Comparison of ENCODE assay signal across 8 cellular contexts in genomic region chr17:75764417-75764710, GRCh38. TPM values are rescaled to one million over a fixed set of nuclear protein-coding genes. Genes with fewer than 3 reads are reported as not detected.
DNase-seq lines count a peak whose midpoint lies in the region; ATAC-seq, FAIRE-seq and TF ChIP-seq lines count a peak whose summit lies in the region.

No MANE protein-coding gene starts in this region.

- H2AK5ac ChIP-seq in mesendoderm (ENCODE audit: low read length) = no peak overlapping the region

- no peak for TF ChIP-seq RAD21 in K562 (CRISPR knock-in tag; conservative IDR thresholded peaks at IDR 0.05 in 1 of 2, IDR thresholded peaks at IDR 0.05 in 1 of 2)

- H2BK5ac ChIP-seq in mesendoderm (ENCODE audit: low read length) = no peak overlapping the region

- H3K79me1 ChIP-seq in mesendoderm (ENCODE audit: low read length) = no peaks in the 10 kb centered on the region

- H3K4me2 ChIP-seq in K562 (ENCODE audit: insufficient read depth, low read length) (peak overlapping the region; percentile 85), mesendoderm (ENCODE audit: low read length) (peak overlapping the region; percentile 81)

- peaks cover 4% of the 10 kb centered on the region for H3K9me1 ChIP-seq in K562 (ENCODE audit: control insufficient read depth, insufficient read depth, low read length)

- peak overlapping the region; percentile 48 for H3K23ac ChIP-seq in mesendoderm (ENCODE audit: low read length)

- TF ChIP-seq CTCF in cardiac muscle cell (IDR thresholded peaks at IDR 0.05; ENCODE audit: low read depth, low read length) = no peak
- TF ChIP-seq CTCF in K562 (IDR thresholded peaks at IDR 0.05 in 2 of 3, conservative IDR thresholded peaks at IDR 0.05 in 1 of 3; ENCODE audit: insufficient read depth in 2 of 3, low read depth in 1 of 3, low read length in 3 of 3) = no peak; a peak in 1 of 6 replicates
- peak in 1 of 4 experiments; percentile 41 for TF ChIP-seq CTCF in uterus (IDR thresholded peaks at IDR 0.05)

- peak overlapping the region; percentile 92 for H2AFZ ChIP-seq in K562 (ENCODE audit: low read depth, low read length)

- TF ChIP-seq POLR2A in K562 (conservative IDR thresholded peaks at IDR 0.05) = no peak
- TF ChIP-seq POLR2A in uterus (IDR thresholded peaks at IDR 0.05) = no peak

- H3K79me2 ChIP-seq in K562 (ENCODE audit: control insufficient read depth, insufficient read depth, low read length) (no peaks in the 10 kb centered on the region), mesendoderm (ENCODE audit: control insufficient read depth, insufficient read depth, low read length) (no peaks in the 10 kb centered on the region)

- H3K9me3 ChIP-seq in cardiac muscle cell (ENCODE audit: low read depth) = no peaks in the 10 kb centered on the region
- H3K9me3 ChIP-seq in K562 (replicated peaks; ENCODE audit: control insufficient read depth, insufficient read depth, low read depth, low read length) = no peaks in the 10 kb centered on the region
- H3K9me3 ChIP-seq in uterus = no peaks in the 10 kb centered on the region

- FAIRE-seq in K562 (lab: Jason Lieb, UNC) (peak; percentile 11), RCC 7860 (lab: Jason Lieb, UNC) (no peak)

- WGBS in K562 (ENCODE audit: insufficient coverage, low coverage, missing lambda C conversion rate) = 4% methylated on average over 14 of the region's 14 CpGs
- WGBS in mesendoderm (ENCODE audit: extremely low coverage, insufficient coverage, low lambda C conversion rate) = no CpG with 5 or more reads among the region's 14 CpGs

- H3K18ac ChIP-seq in mesendoderm (ENCODE audit: low read length) = no peak overlapping the region

- POLR2A ChIA-PET in K562 (lab: Yijun Ruan, JAX) = interaction anchor here (0.6 to 14.7 kb wide), 7 partner anchors 10 to 90 kb away, joined by 3 to 464 read pairs (median 4); partner anchors contain the start of gene WBP2

- peak overlapping the region; percentile 49 for H3K4me3 ChIP-seq in cardiac muscle cell
- peak overlapping the region; percentile 74 for H3K4me3 ChIP-seq in K562
- peak overlapping the region; percentile 56 for H3K4me3 ChIP-seq in mesendoderm (ENCODE audit: low read length)
- peak overlapping the region; percentile 62 to 84 for H3K4me3 ChIP-seq in uterus

- TF ChIP-seq EP300 in K562 (IDR thresholded peaks at IDR 0.05; ENCODE audit: low read length) = no peak

- no peak overlapping the region for H2BK120ac ChIP-seq in mesendoderm (ENCODE audit: low read depth, low read length)

- peak overlapping the region; percentile 17 for H3K4ac ChIP-seq in mesendoderm (ENCODE audit: low read depth, low read length)

- no peaks in the 10 kb centered on the region; the same call in 1 of the 2 replicates for H4K20me1 ChIP-seq in K562 (replicated peaks; ENCODE audit: control insufficient read depth, insufficient read depth, low read length)

- DNase-seq in cardiac muscle cell (ENCODE audit: low read depth in 1 of 2, low spot score in 1 of 2) = no peak
- no peak for DNase-seq in Right ventricle myocardium inferior (ENCODE audit: missing footprints)
- no peak for DNase-seq in K562 (ENCODE audit: extremely low read depth in 1 of 4, low spot score in 3 of 4)
- DNase-seq in mesendoderm = no peak
- DNase-seq in uterus = no peak
- no peak for DNase-seq in RCC 7860 (ENCODE audit: low spot score)
- no peak for DNase-seq in activated effector memory CD4-positive, alpha-beta T cell treated with Interleukin-2 at 50 U/mL for 16 hours
- DNase-seq in MV-4-11 (lab: John Stamatoyannopoulos, UW) = no peak

- H3K27ac ChIP-seq in cardiac muscle cell (no peak overlapping the region), K562 (ENCODE audit: extremely low read depth, low read depth, low read length) (peak overlapping the region; percentile 59), mesendoderm (ENCODE audit: low read depth, low read length) (no peak overlapping the region), uterus (peak overlapping the region; percentile 74 to 94)

- CTCF ChIA-PET in K562 (lab: Yijun Ruan, JAX; ENCODE audit: low intra/inter-chr PET ratio) = interaction anchor here (0.6 to 1.9 kb wide), 5 partner anchors 64 to 241 kb away, joined by 3 to 5 read pairs (median 3); partner anchors contain the start of gene MRPL38

- no peak overlapping the region for H2BK15ac ChIP-seq in mesendoderm (replicated peaks; ENCODE audit: low read depth)

- H3K27me3 ChIP-seq in cardiac muscle cell (no peaks in the 10 kb centered on the region), K562 (ENCODE audit: control insufficient read depth in 2 of 2, insufficient read depth in 2 of 2, low read length in 2 of 2) (no peaks in the 10 kb centered on the region), mesendoderm (ENCODE audit: insufficient read depth, low read length, poor library complexity) (no peaks in the 10 kb centered on the region), uterus (no peaks in the 10 kb centered on the region)

- H3K36me3 ChIP-seq in cardiac muscle cell (no peaks in the 10 kb centered on the region), K562 (ENCODE audit: control insufficient read depth, insufficient read depth, low read length) (no peaks in the 10 kb centered on the region), mesendoderm (ENCODE audit: control insufficient read depth, insufficient read depth, low read length) (no peaks in the 10 kb centered on the region), uterus (no peaks in the 10 kb centered on the region)

- ATAC-seq in Right ventricle myocardium inferior (no peak), K562 (no peak; the same call in 2 of the 3 replicates)

- H3K9ac ChIP-seq in K562 (ENCODE audit: insufficient read depth in 1 of 2, low read depth in 2 of 2, low read length in 2 of 2) = peak overlapping the region; percentile 88 to 92
- peak overlapping the region; percentile 78 for H3K9ac ChIP-seq in mesendoderm (ENCODE audit: low read length)

- intact Hi-C loops in Right ventricle myocardium inferior (cut with DNase I) (no loop called here), K562 (cut with micrococcal nuclease) (loop anchor here (5.0 kb wide), 1 partner anchor 83 kb away; no protein-coding TSS in a partner anchor), uterus (cut with DNase I; ENCODE audit: low total_unique reads) (no loop called here)

- no peak overlapping the region for H4K5ac ChIP-seq in mesendoderm (ENCODE audit: low read length)

- in situ Hi-C loops in K562 (cut with MboI) = no loop called here

- H3K4me1 ChIP-seq in cardiac muscle cell (ENCODE audit: low read depth) (no peaks in the 10 kb centered on the region), K562 (replicated peaks in 1 of 2; ENCODE audit: control insufficient read depth in 2 of 2, insufficient read depth in 2 of 2, low read length in 2 of 2) (peaks cover 12 to 38% of the 10 kb centered on the region in 2 experiments), mesendoderm (ENCODE audit: control insufficient read depth, low read depth, low read length) (peaks cover 7% of the 10 kb centered on the region), uterus (peaks cover 8 to 10% of the 10 kb centered on the region in 2 donors)

- no TSS peak for BruUV-seq in K562 (replicated peaks; lab: Mats Ljungman, UMichigan)

- H3K56ac ChIP-seq in mesendoderm (ENCODE audit: low read length) = peak overlapping the region; percentile 89

- H4K8ac ChIP-seq in mesendoderm (ENCODE audit: low read depth, low read length) = no peak overlapping the region

RNA-seq across cellular contexts. Expression of gene GALK1, which starts 0.6 kb away (rescaled TPM):
- total RNA-seq in cardiac muscle cell (35.1 and 54.0 TPM in 2 replicates), Right ventricle myocardium inferior (23.8 TPM), K562 (2014; rRNA removed) (51.6 and 58.5 TPM in 2 replicates), K562 (2014; rRNA removed; fragmentation: Illumina TruSeq; extraction: Trizol) (2.2 and 4.2 TPM in 2 replicates), K562 (2015; rRNA removed; fragmentation: Illumina TruSeq; extraction: Trizol) (23.2 and 23.4 TPM in 2 replicates), K562 (2021) (41.6 and 46.7 TPM in 2 replicates), uterus (10 to 100 TPM in 3 of 4 donors, not detected in 1; 19.4 to 37.1 (median 35.6) TPM)
- polyA plus RNA-seq in cardiac muscle cell (42.4 and 74.4 TPM in 2 replicates), K562 (2011; rRNA removed) (17.4 and 31.4 TPM in 2 replicates), K562 (2014; fragmentation: Illumina TruSeq; extraction: Trizol) (6.1 and 15.8 TPM in 2 replicates), K562 (2014; fragmentation: Nextera tagmentation; extraction: Ambion mirVana) (1 to 10 TPM in 1 of 2 experiments, under 1 TPM in 1; 0.45 to 2.1 TPM), K562 (2014; rRNA removed) (36.4 and 40.3 TPM in 2 replicates)
- 12.6 and 46.2 TPM in 2 replicates for total RNA-seq in K562 (2011; cell fraction: chromatin; rRNA removed; ENCODE audit: low replicate concordance)
- total RNA-seq in K562 (2011; cell fraction: nucleolus; rRNA removed) = 46.2 and 53.6 TPM in 2 replicates
- 21.6 and 27.1 TPM in 2 replicates for total RNA-seq in K562 (2011; cell fraction: nucleoplasm; rRNA removed)
- polyA plus RNA-seq in K562 (2011; cell fraction: cytosol; rRNA removed) = 40.3 and 101 TPM in 2 replicates
- polyA plus RNA-seq in K562 (2011; cell fraction: nucleus; rRNA removed) = 71.0 and 91.6 TPM in 2 replicates
- polyA plus RNA-seq in K562 (2012) = 29.9 and 60.2 TPM in 2 replicates
- polyA minus RNA-seq in K562 (2011; rRNA and poly(A)+ RNA removed) = 7.4 and 9.8 TPM in 2 replicates
- 23.4 and 30.8 TPM in 2 replicates for polyA minus RNA-seq in K562 (2011; cell fraction: cytosol; rRNA and poly(A)+ RNA removed)
- 18.3 and 25.1 TPM in 2 replicates for polyA minus RNA-seq in K562 (2011; cell fraction: nucleus; rRNA and poly(A)+ RNA removed)
- polyA plus RNA-seq in mesendoderm (2013, experiment 1 of 2) = 11.8 TPM
- polyA plus RNA-seq in mesendoderm (2013, experiment 2 of 2) = 10.8 TPM

RNA-seq across cellular contexts. Expression of gene UNK, which starts 20.2 kb away (rescaled TPM):
- 34.2 and 37.8 TPM in 2 replicates for total RNA-seq in cardiac muscle cell
- polyA plus RNA-seq in cardiac muscle cell = 20.5 and 35.9 TPM in 2 replicates
- total RNA-seq in Right ventricle myocardium inferior = 16.0 TPM
- 112 and 148 TPM in 2 replicates for total RNA-seq in K562 (2011; cell fraction: chromatin; rRNA removed; ENCODE audit: low replicate concordance)
- 60.9 and 67.9 TPM in 2 replicates for total RNA-seq in K562 (2011; cell fraction: nucleolus; rRNA removed)
- 116 and 161 TPM in 2 replicates for total RNA-seq in K562 (2011; cell fraction: nucleoplasm; rRNA removed)
- total RNA-seq in K562 (2014; rRNA removed) = 12.8 and 16.0 TPM in 2 replicates
- total RNA-seq in K562 (2014; rRNA removed; fragmentation: Illumina TruSeq; extraction: Trizol) = 24.8 and 27.6 TPM in 2 replicates
- 25.8 and 27.7 TPM in 2 replicates for total RNA-seq in K562 (2015; rRNA removed; fragmentation: Illumina TruSeq; extraction: Trizol)
- total RNA-seq in K562 (2021) = 22.2 and 26.7 TPM in 2 replicates
- polyA plus RNA-seq in K562 (2011; rRNA removed) = 38.6 and 38.7 TPM in 2 replicates
- polyA plus RNA-seq in K562 (2011; cell fraction: cytosol; rRNA removed) = 17.7 and 26.9 TPM in 2 replicates
- 31.3 and 35.3 TPM in 2 replicates for polyA plus RNA-seq in K562 (2011; cell fraction: nucleus; rRNA removed)
- 20.2 and 24.9 TPM in 2 replicates for polyA plus RNA-seq in K562 (2012)
- 36.5 and 38.1 TPM in 2 replicates for polyA plus RNA-seq in K562 (2014; fragmentation: Illumina TruSeq; extraction: Trizol)
- polyA plus RNA-seq in K562 (2014; fragmentation: Nextera tagmentation; extraction: Ambion mirVana) = 10 to 100 TPM; 13.7 to 18.8 TPM
- polyA plus RNA-seq in K562 (2014; rRNA removed) = 24.2 and 25.4 TPM in 2 replicates
- 25.3 and 43.9 TPM in 2 replicates for polyA minus RNA-seq in K562 (2011; rRNA and poly(A)+ RNA removed)
- polyA minus RNA-seq in K562 (2011; cell fraction: cytosol; rRNA and poly(A)+ RNA removed) = 6.6 and 14.4 TPM in 2 replicates
- polyA minus RNA-seq in K562 (2011; cell fraction: nucleus; rRNA and poly(A)+ RNA removed) = 17.8 and 34.1 TPM in 2 replicates
- polyA plus RNA-seq in mesendoderm (2013, experiment 1 of 2) = 26.1 TPM
- 24.3 TPM for polyA plus RNA-seq in mesendoderm (2013, experiment 2 of 2)
- total RNA-seq in uterus = 10 to 100 TPM in 3 of 4 donors, 1 to 10 TPM in 1; 6.9 to 69.7 (median 45.5) TPM

RNA-seq across cellular contexts. Expression of gene ITGB4, which starts 43.1 kb away (rescaled TPM):
- total RNA-seq in cardiac muscle cell (0.09 and 0.21 TPM in 2 replicates), Right ventricle myocardium inferior (7.5 TPM), K562 (2014; rRNA removed) (0.05 and 0.82 TPM in 2 replicates), K562 (2014; rRNA removed; fragmentation: Illumina TruSeq; extraction: Trizol) (not detected in 2 replicates), K562 (2015; rRNA removed; fragmentation: Illumina TruSeq; extraction: Trizol) (0.25 and 0.26 TPM in 2 replicates), K562 (2021) (0.89 and 2.8 TPM in 2 replicates), uterus (100 to 1,000 TPM in 1 of 4 donors, 10 to 100 TPM in 3; 38.0 to 100 (median 62.3) TPM)
- polyA plus RNA-seq in cardiac muscle cell (0.40 and 1.6 TPM in 2 replicates), K562 (2011; rRNA removed) (0.95 and 1.3 TPM in 2 replicates), K562 (2014; fragmentation: Illumina TruSeq; extraction: Trizol) (0.58 and 0.86 TPM in 2 replicates), K562 (2014; fragmentation: Nextera tagmentation; extraction: Ambion mirVana) (not detected), K562 (2014; rRNA removed) (0.93 and 1.2 TPM in 2 replicates)
- 0.84 and 1.1 TPM in 2 replicates for total RNA-seq in K562 (2011; cell fraction: chromatin; rRNA removed; ENCODE audit: low replicate concordance)
- 1.7 and 2.4 TPM in 2 replicates for total RNA-seq in K562 (2011; cell fraction: nucleolus; rRNA removed)
- 1.4 and 1.9 TPM in 2 replicates for total RNA-seq in K562 (2011; cell fraction: nucleoplasm; rRNA removed)
- polyA plus RNA-seq in K562 (2011; cell fraction: cytosol; rRNA removed) = 1.1 and 2.0 TPM in 2 replicates
- 2.3 and 2.6 TPM in 2 replicates for polyA plus RNA-seq in K562 (2011; cell fraction: nucleus; rRNA removed)
- polyA plus RNA-seq in K562 (2012) = 1.9 and 4.1 TPM in 2 replicates
- polyA minus RNA-seq in K562 (2011; rRNA and poly(A)+ RNA removed) = 0.24 and 0.32 TPM in 2 replicates
- 3.4 and 4.2 TPM in 2 replicates for polyA minus RNA-seq in K562 (2011; cell fraction: cytosol; rRNA and poly(A)+ RNA removed)
- polyA minus RNA-seq in K562 (2011; cell fraction: nucleus; rRNA and poly(A)+ RNA removed) = 0.89 and 1.2 TPM in 2 replicates
- polyA plus RNA-seq in mesendoderm (2013, experiment 1 of 2) = 1.0 TPM
- 1.4 TPM for polyA plus RNA-seq in mesendoderm (2013, experiment 2 of 2)

Comparison
In these comparisons a context has a peak if more than half of its experiments do, and no peak if none do; other contexts are left out.
1. H3K27ac ChIP-seq: peak in K562 (single experiment) and uterus (2 of 2); none in cardiac muscle cell (single experiment) and mesendoderm (single experiment).
2. Peak in every context shown above with its lines, with median percentiles within 50 percentile points of each other: H3K4me3 ChIP-seq.